In the genomic region with DNA sequence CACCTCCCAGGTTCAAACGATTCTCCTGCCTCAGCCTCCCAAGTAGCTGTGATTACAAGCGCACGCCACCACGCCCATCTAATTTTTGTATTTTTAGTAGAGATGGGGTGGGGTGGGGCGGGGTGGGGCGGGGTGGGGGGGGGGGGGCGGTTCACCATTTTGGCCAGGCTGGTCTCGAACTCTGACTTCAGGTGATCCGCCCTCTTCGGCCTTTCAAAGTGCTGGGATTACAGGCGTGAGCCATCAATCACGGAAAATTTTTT, we compare ENCODE assay signal across 8 cellular contexts. TPM values are rescaled to one million over a fixed set of nuclear protein-coding genes. Genes with fewer than 3 reads are reported as not detected.
DNase-seq lines count a peak whose midpoint lies in the region; ATAC-seq and TF ChIP-seq lines count a peak whose summit lies in the region.

No MANE protein-coding gene starts in this region.

- intact Hi-C loops in Right ventricle myocardium inferior (cut with DNase I) (loop anchor here (2.0 to 5.0 kb wide), 2 partner anchors 67 to 77 kb away; partner anchors contain the start of gene FEM1A), cardiac septum (cut with DNase I) (no loop called here), vagina (cut with DNase I) (no loop called here)

- TF ChIP-seq CTCF in cardiac fibroblast (IDR thresholded peaks at IDR 0.05; ENCODE audit: low read depth, low read length) (no peak), vagina (IDR thresholded peaks at IDR 0.05) (no peak)

- H3K9me3 ChIP-seq in mesodermal cell (ENCODE audit: control insufficient read depth, low read length) (no peaks in the 10 kb centered on the region), vagina (no peaks in the 10 kb centered on the region)

- H3K36me3 ChIP-seq in mesodermal cell (ENCODE audit: control insufficient read depth, insufficient read depth, low read length) (peaks cover 28% of the 10 kb centered on the region), vagina (peaks cover 0 to 10% of the 10 kb centered on the region in 2 donors)

- H3K4me1 ChIP-seq in mesodermal cell (ENCODE audit: control insufficient read depth, insufficient read depth, low read length, poor library complexity, severe bottlenecking) (peaks cover 7% of the 10 kb centered on the region), vagina (peaks cover 26% of the 10 kb centered on the region)

- no peak for DNase-seq in Right ventricle myocardium inferior (ENCODE audit: missing footprints)
- DNase-seq in cardiac septum (ENCODE audit: low spot score), result no peak
- no peak for DNase-seq in cardiac fibroblast (ENCODE audit: low read depth in 2 of 2)
- DNase-seq in vagina (ENCODE audit: extremely low spot score in 2 of 2), result no peak
- DNase-seq in SK-N-DZ (ENCODE audit: low spot score), result no peak

- no peak for TF ChIP-seq POLR2A in vagina (IDR thresholded peaks at IDR 0.05)

- ATAC-seq in Right ventricle myocardium inferior, result peak; percentile 6
- ATAC-seq in HG02610 (IDR thresholded peaks at IDR 0.05; ENCODE audit: unreplicated experiment), result no peak
- no peak for ATAC-seq in HG02571 (IDR thresholded peaks at IDR 0.05; ENCODE audit: unreplicated experiment)

- H3K4me3 ChIP-seq in cardiac fibroblast (replicated peaks in 1 of 2; ENCODE audit: low read depth in 2 of 2, low read length in 2 of 2) (peak overlapping the region; percentile 95 to 97), mesodermal cell (ENCODE audit: extremely low read depth, insufficient read depth, low read length, poor library complexity, severe bottlenecking) (peak overlapping the region; percentile 100), vagina (peak overlapping the region; percentile 82 to 90)

- no peaks in the 10 kb centered on the region for H3K27me3 ChIP-seq in vagina

- H3K27ac ChIP-seq in mesodermal cell (ENCODE audit: low read depth, low read length, severe bottlenecking) (peak overlapping the region; percentile 64), vagina (peak overlapping the region; percentile 96)

- WGBS in mesodermal cell (ENCODE audit: insufficient coverage in 2 of 2), 2 experiments, result no CpG with 5 or more reads among the region's 12 CpGs

RNA-seq across cellular contexts. Expression of gene DPP9, which starts 0.5 kb away (rescaled TPM):
- total RNA-seq in Right ventricle myocardium inferior (52.7 TPM), cardiac septum (39.0 TPM), vagina (53.8 TPM)
- polyA plus RNA-seq in mesodermal cell (2013, experiment 1 of 2), result 28.0 TPM
- polyA plus RNA-seq in mesodermal cell (2013, experiment 2 of 2), result 20.1 TPM
- polyA plus RNA-seq in SK-N-DZ (2014; cell fraction: cytosol; rRNA removed), result 17.4 and 29.8 TPM in 2 replicates
- 20.5 and 30.7 TPM in 2 replicates for polyA plus RNA-seq in SK-N-DZ (2014; cell fraction: nucleus; rRNA removed)

RNA-seq across cellular contexts. Expression of gene MYDGF, which starts 54.0 kb away (rescaled TPM):
- 29.8 TPM for total RNA-seq in Right ventricle myocardium inferior
- total RNA-seq in cardiac septum, result 37.1 TPM
- polyA plus RNA-seq in mesodermal cell (2013, experiment 1 of 2), result 255 TPM
- polyA plus RNA-seq in mesodermal cell (2013, experiment 2 of 2), result 206 TPM
- total RNA-seq in vagina, result 33.4 TPM
- 66.4 and 72.3 TPM in 2 replicates for polyA plus RNA-seq in SK-N-DZ (2014; cell fraction: cytosol; rRNA removed)
- polyA plus RNA-seq in SK-N-DZ (2014; cell fraction: nucleus; rRNA removed), result 38.4 and 39.3 TPM in 2 replicates
